In genomic region chrX:6505960-6506359, GRCh38 we compare ENCODE assay signal across 1 cellular context.
TF ChIP-seq lines count a peak whose summit lies in the region.

No MANE protein-coding gene starts in this region.

TF ChIP-seq in GM23338, 12 proteins besides CTCF, POLR2A, EP300 and RAD21 (continued from another document):
- TF ChIP-seq ZNF462 (CRISPR knock-in tag; IDR thresholded peaks at IDR 0.05) (no peak), JUNB (IDR thresholded peaks at IDR 0.05; ENCODE audit: unreplicated experiment) (no peak)
